In the genomic region with DNA sequence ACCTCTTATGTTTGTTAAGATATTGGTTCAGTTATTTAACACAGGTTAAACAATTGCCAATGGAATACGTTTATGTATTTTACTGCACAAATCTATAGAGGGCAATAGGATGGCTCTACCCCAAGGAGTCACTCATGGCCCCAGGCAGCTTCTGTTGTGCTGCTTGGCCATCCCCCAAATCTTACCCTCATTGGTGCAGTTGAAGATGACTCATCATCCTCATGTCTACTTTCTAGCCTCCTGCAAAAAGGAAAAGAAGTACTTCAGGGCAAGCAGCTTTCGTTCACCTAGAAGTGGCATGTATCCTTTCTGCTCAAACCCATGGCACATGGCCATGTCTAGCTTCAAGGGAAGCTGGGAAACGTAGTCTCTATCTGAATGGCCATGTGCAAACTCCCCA, we compare ENCODE assay signal across 2 cellular contexts.
TF ChIP-seq lines count a peak whose summit lies in the region.

No MANE protein-coding gene starts in this region.

TF ChIP-seq in IMR-90, 13 proteins besides CTCF, POLR2A, EP300 and RAD21:
- no peak for TF ChIP-seq MAFK (IDR thresholded peaks at IDR 0.05; ENCODE audit: low read depth, low read length)
- TF ChIP-seq FOS (IDR thresholded peaks at IDR 0.05; ENCODE audit: low read depth, low read length) = no peak
- TF ChIP-seq BHLHE40 (IDR thresholded peaks at IDR 0.05; ENCODE audit: low read depth, low read length) = no peak
- TF ChIP-seq, protein P1, sequence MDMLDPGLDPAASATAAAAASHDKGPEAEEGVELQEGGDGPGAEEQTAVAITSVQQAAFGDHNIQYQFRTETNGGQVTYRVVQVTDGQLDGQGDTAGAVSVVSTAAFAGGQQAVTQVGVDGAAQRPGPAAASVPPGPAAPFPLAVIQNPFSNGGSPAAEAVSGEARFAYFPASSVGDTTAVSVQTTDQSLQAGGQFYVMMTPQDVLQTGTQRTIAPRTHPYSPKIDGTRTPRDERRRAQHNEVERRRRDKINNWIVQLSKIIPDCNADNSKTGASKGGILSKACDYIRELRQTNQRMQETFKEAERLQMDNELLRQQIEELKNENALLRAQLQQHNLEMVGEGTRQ (IDR thresholded peaks at IDR 0.05; ENCODE audit: low read depth, low read length) = no peak
- TF ChIP-seq SMC3 (IDR thresholded peaks at IDR 0.05; ENCODE audit: low read depth, low read length) = no peak
- TF ChIP-seq MAZ (IDR thresholded peaks at IDR 0.05; ENCODE audit: borderline replicate concordance, low read depth, low read length) = no peak
- no peak for TF ChIP-seq CEBPB (IDR thresholded peaks at IDR 0.05; ENCODE audit: low read depth, low read length)
- no peak for TF ChIP-seq RFX5 (IDR thresholded peaks at IDR 0.05; ENCODE audit: low read depth, low read length)
- TF ChIP-seq CHD1 (IDR thresholded peaks at IDR 0.05; ENCODE audit: low read depth, low read length) = no peak
- TF ChIP-seq RCOR1 (IDR thresholded peaks at IDR 0.05; ENCODE audit: insufficient replicate concordance, low read length) = no peak
- TF ChIP-seq MXI1 (IDR thresholded peaks at IDR 0.05; ENCODE audit: borderline replicate concordance, low read depth, low read length) = no peak
- TF ChIP-seq, protein P2, sequence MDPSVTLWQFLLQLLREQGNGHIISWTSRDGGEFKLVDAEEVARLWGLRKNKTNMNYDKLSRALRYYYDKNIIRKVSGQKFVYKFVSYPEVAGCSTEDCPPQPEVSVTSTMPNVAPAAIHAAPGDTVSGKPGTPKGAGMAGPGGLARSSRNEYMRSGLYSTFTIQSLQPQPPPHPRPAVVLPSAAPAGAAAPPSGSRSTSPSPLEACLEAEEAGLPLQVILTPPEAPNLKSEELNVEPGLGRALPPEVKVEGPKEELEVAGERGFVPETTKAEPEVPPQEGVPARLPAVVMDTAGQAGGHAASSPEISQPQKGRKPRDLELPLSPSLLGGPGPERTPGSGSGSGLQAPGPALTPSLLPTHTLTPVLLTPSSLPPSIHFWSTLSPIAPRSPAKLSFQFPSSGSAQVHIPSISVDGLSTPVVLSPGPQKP (IDR thresholded peaks at IDR 0.05; ENCODE audit: borderline replicate concordance, low read depth, low read length) = no peak
- TF ChIP-seq NFE2L2 (IDR thresholded peaks at IDR 0.05; ENCODE audit: low read depth, low read length) = no peak

TF ChIP-seq in HepG2, 621 proteins besides CTCF, POLR2A, EP300 and RAD21:
- TF ChIP-seq NR2F2 (IDR thresholded peaks at IDR 0.05; ENCODE audit: borderline replicate concordance, low read depth) = no peak
- no peak for TF ChIP-seq ZNF329 (CRISPR knock-in tag; IDR thresholded peaks at IDR 0.05; ENCODE audit: low read depth)
- no peak for TF ChIP-seq NR2F6 (IDR thresholded peaks at IDR 0.05)
- no peak for TF ChIP-seq NR2F6 (CRISPR knock-in tag; IDR thresholded peaks at IDR 0.05)
